ENCODE assay signal across 9 cellular contexts in the genomic region with DNA sequence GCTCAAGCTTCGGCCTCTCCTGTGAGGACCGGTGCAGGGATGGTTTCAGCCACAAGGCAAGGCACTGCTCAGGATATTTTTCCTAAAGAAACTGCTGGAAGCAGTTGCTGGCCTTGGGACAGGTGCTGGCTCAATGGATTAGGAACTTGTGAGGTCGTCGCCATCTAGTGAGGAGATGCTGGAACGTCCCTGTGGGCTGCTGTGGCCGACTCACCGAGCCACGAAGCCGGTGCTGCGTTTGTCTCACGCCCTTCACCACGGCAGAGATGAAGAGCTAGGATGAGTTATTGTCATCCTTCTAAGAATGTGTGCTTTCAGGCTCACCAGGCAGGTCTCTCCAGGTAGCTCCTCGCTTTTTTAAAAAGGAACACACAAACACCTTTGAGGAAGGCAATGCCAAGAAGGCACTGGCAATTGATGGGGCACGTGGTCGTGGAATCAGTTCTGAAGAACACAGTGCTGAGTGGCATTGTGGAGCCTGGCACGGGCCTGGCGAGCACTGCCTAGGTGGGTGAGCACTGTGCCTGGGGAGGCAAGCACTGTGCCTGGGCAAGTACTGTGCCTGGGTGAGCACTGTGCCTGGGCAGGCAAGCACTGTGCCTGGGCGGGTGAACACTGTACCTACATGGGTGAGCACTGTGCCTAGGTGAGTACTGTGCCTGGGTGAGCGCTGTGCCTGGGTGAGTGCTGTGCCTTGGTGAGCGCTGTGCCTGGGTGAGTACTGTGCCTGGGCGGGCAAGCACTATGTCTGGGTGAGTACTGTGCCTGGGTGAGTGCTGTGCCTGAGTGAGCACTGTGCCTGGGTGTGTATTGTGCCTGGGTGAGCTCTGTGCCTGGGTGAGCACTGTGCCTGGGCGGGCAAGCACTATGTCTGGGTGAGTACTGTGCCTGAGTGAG.
DNase-seq lines count a peak whose midpoint lies in the region; ATAC-seq and TF ChIP-seq lines count a peak whose summit lies in the region.
"Had no signal": no experiment of that assay in that cellular context is flagged by ENCODE, and none has a peak within 500 bp of the region (broad histone marks: within the 10 kb centered on the region; RNA-seq: fewer than 3 reads in every experiment).

No MANE protein-coding gene starts in this region.

- DNase-seq in ACHN = peak; percentile 26
- DNase-seq in NCI-H345 treated with DMSO at 0.1 percent for 48 hours (lab: John Stamatoyannopoulos, UW; ENCODE audit: unreplicated experiment) = peak; percentile 48
- peak; percentile 69 for DNase-seq in cerebellum (ENCODE audit: low spot score)
- peak; percentile 84 for DNase-seq in medulla oblongata (ENCODE audit: extremely low spot score)
- DNase-seq in colonic mucosa = no peak
- DNase-seq in germinal center (ENCODE audit: low spot score) = no peak

- no peaks in the 10 kb centered on the region for H3K27me3 ChIP-seq in colonic mucosa

- no peak overlapping the region for H3K27ac ChIP-seq in colonic mucosa
- H3K27ac ChIP-seq: breast epithelium had no signal

- no peaks in the 10 kb centered on the region for H3K36me3 ChIP-seq in colonic mucosa
- H3K36me3 ChIP-seq: breast epithelium had no signal

- TF ChIP-seq CTCF in GM12872 (IDR thresholded peaks at IDR 0.05; ENCODE audit: insufficient read depth, low read depth, low read length) (peak; percentile 34), colonic mucosa (IDR thresholded peaks at IDR 0.05) (no peak)

- ATAC-seq in GM18861 (IDR thresholded peaks at IDR 0.05; ENCODE audit: unreplicated experiment) = no peak

- H3K4me3 ChIP-seq in colonic mucosa = no peak overlapping the region
- H3K4me3 ChIP-seq: breast epithelium had no signal

- in situ Hi-C loops in ACHN (cut with HindIII; ENCODE audit: low pct_ligation_motif_present, low pct_unique_long_range_greater_than_20kb, low sequenced_read_pairs) = no loop called here

- H3K9ac ChIP-seq in colonic mucosa (ENCODE audit: low read depth in 2 of 2, low read length in 2 of 2) = no peak overlapping the region

- intact Hi-C loops in colonic mucosa (cut with DNase I) = no loop called here

- no peaks in the 10 kb centered on the region for H3K4me1 ChIP-seq in colonic mucosa
- H3K4me1 ChIP-seq: breast epithelium had no signal

- H3K9me3 ChIP-seq in colonic mucosa = no peaks in the 10 kb centered on the region

Comparison
In these comparisons a context has a peak if more than half of its experiments do, and no peak if none do; other contexts are left out.
1. DNase-seq: peak in ACHN (single experiment), NCI-H345 treated with DMSO at 0.1 percent for 48 hours (single experiment), cerebellum (single experiment) and medulla oblongata (single experiment); none in colonic mucosa (single experiment) and germinal center (single experiment).